ENCODE assay signal across 12 cellular contexts in the genomic region with DNA sequence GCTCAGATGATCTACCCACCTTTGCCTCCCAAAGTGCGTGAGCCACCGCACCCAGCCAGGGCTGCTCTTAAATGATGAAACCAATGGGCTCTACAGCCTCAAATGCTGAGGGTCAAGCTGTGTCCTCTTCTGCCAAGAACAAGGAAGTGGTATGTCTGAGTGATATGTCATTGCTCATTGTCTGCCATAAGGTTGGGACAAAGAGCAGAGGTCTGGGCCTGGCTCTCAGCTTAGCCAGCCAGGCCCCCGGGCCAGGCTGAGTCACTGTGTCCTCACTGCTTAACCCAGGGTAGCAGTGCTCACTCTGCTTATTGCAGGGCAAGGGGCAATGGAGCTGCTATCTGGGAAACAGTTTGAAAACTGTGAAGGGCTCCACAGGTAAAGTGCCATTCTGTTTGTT. TPM values are rescaled to one million over a fixed set of nuclear protein-coding genes. Genes with fewer than 3 reads are reported as not detected.
DNase-seq lines count a peak whose midpoint lies in the region; ATAC-seq and TF ChIP-seq lines count a peak whose summit lies in the region.
"Had no signal": no experiment of that assay in that cellular context is flagged by ENCODE, and none has a peak within 500 bp of the region (broad histone marks: within the 10 kb centered on the region; RNA-seq: fewer than 3 reads in every experiment).

No MANE protein-coding gene starts in this region.

- POLR2A ChIA-PET in Panc1 (lab: Charles Lee): no interaction called here
- POLR2A ChIA-PET in CD4-positive, alpha-beta T cell (lab: Charles Lee): no interaction called here

- no peaks in the 10 kb centered on the region for H3K36me3 ChIP-seq in Panc1 (ENCODE audit: control insufficient read depth, insufficient read depth, low read length)
- H3K36me3 ChIP-seq in transverse colon: no peaks in the 10 kb centered on the region
- H3K36me3 ChIP-seq in esophagus muscularis mucosa: no peaks in the 10 kb centered on the region
- H3K36me3 ChIP-seq: SJCRH30 had no signal

- CTCF ChIA-PET in Panc1 (lab: Charles Lee): no interaction called here
- CTCF ChIA-PET in CD4-positive, alpha-beta T cell (lab: Charles Lee): no interaction called here

- H3K4me3 Mint-ChIP-seq in CD4-positive, alpha-beta T cell: no peak overlapping the region

- H3K27ac Mint-ChIP-seq in CD4-positive, alpha-beta T cell: no peak overlapping the region

- H3K27ac ChIP-seq in Panc1 (ENCODE audit: low read length): peak overlapping the region; percentile 99
- peak overlapping the region; percentile 100 for H3K27ac ChIP-seq in foreskin keratinocyte
- peak overlapping the region in 3 of 4 donors; percentile 23 to 75 (median 56) for H3K27ac ChIP-seq in transverse colon
- H3K27ac ChIP-seq in CD4-positive, alpha-beta T cell (ENCODE audit: low read depth, low read length): no peak overlapping the region
- H3K27ac ChIP-seq in esophagus muscularis mucosa (replicated peaks in 1 of 4): no peak overlapping the region
- H3K27ac ChIP-seq: SJCRH30, skin epidermis had no signal

- no peaks in the 10 kb centered on the region for H3K36me3 Mint-ChIP-seq in CD4-positive, alpha-beta T cell (ENCODE audit: low read depth)

- H3K9me3 ChIP-seq in Panc1 (ENCODE audit: control insufficient read depth, insufficient read depth, low read depth, low read length): no peaks in the 10 kb centered on the region
- no peaks in the 10 kb centered on the region for H3K9me3 ChIP-seq in transverse colon
- no peaks in the 10 kb centered on the region for H3K9me3 ChIP-seq in CD4-positive, alpha-beta T cell (ENCODE audit: control insufficient read depth, low read length)
- no peaks in the 10 kb centered on the region for H3K9me3 ChIP-seq in esophagus muscularis mucosa
- H3K9me3 ChIP-seq: SJCRH30 had no signal

- H3K27me3 ChIP-seq in Panc1 (ENCODE audit: control insufficient read depth, insufficient read depth, low read length) (no peaks in the 10 kb centered on the region), foreskin keratinocyte (no peaks in the 10 kb centered on the region), transverse colon (no peaks in the 10 kb centered on the region), esophagus muscularis mucosa (no peaks in the 10 kb centered on the region)
- H3K27me3 ChIP-seq in CD4-positive, alpha-beta T cell (ENCODE audit: control insufficient read depth, insufficient read depth, low read length): no peaks in the 10 kb centered on the region
- H3K27me3 ChIP-seq: SJCRH30 had no signal

- no peaks in the 10 kb centered on the region for H3K27me3 Mint-ChIP-seq in CD4-positive, alpha-beta T cell

- no peak overlapping the region for H3K4me3 ChIP-seq in Panc1 (ENCODE audit: low read depth in 2 of 2, low read length in 2 of 2)
- H3K4me3 ChIP-seq in transverse colon: no peak overlapping the region
- no peak overlapping the region for H3K4me3 ChIP-seq in esophagus muscularis mucosa
- H3K4me3 ChIP-seq: SJCRH30, skin epidermis had no signal

- WGBS in transverse colon (ENCODE audit: low coverage in 1 of 2), 2 donors: 86% methylated on average over 3 of the region's 3 CpGs; no CpG with 5 or more reads in 1 of the 2 donors
- 83% methylated on average over 2 of the region's 3 CpGs for WGBS in esophagus muscularis mucosa

- TF ChIP-seq CTCF in Panc1 (IDR thresholded peaks at IDR 0.05): no peak
- TF ChIP-seq CTCF in foreskin keratinocyte (conservative IDR thresholded peaks at IDR 0.05): no peak
- TF ChIP-seq CTCF in transverse colon (IDR thresholded peaks at IDR 0.05): no peak
- TF ChIP-seq CTCF in CD4-positive, alpha-beta T cell (IDR thresholded peaks at IDR 0.05): no peak
- TF ChIP-seq CTCF in esophagus muscularis mucosa (IDR thresholded peaks at IDR 0.05): no peak

- H3K4me1 Mint-ChIP-seq in CD4-positive, alpha-beta T cell (ENCODE audit: low read depth): no peaks in the 10 kb centered on the region

- intact Hi-C loops in Panc1 (cut with micrococcal nuclease; ENCODE audit: unreplicated experiment): no loop called here
- intact Hi-C loops in transverse colon (cut with DNase I; ENCODE audit: low total_unique reads): no loop called here
- intact Hi-C loops in CD4-positive, alpha-beta T cell (cut with DNase I, micrococcal nuclease): no loop called here
- intact Hi-C loops in esophagus muscularis mucosa (cut with DNase I): no loop called here

- in situ Hi-C loops in Panc1 (cut with HindIII; ENCODE audit: low pct_unique_long_range_greater_than_20kb, low sequenced_read_pairs): no loop called here
- in situ Hi-C loops in transverse colon (cut with MboI; ENCODE audit: low pct_ligation_motif_present in 1 of 4, low pct_unique_long_range_greater_than_20kb in 1 of 4, low sequenced_read_pairs in 3 of 4): loop anchor here in 1 of 4 donors (10.0 kb wide), 1 partner anchor 63 kb away; no protein-coding TSS in a partner anchor

- peak; percentile 8 for DNase-seq in SKM-1 (lab: John Stamatoyannopoulos, UW; ENCODE audit: unreplicated experiment)
- DNase-seq in SKM-1 treated with dmso at 0.1 percent for 144 hours (lab: John Stamatoyannopoulos, UW; ENCODE audit: unreplicated experiment): no peak
- DNase-seq in Panc1 (ENCODE audit: low read depth, low spot score): no peak
- peak in 1 of 2 donors; percentile 53 for DNase-seq in foreskin keratinocyte
- DNase-seq in transverse colon: peak; percentile 61
- no peak for DNase-seq in CD4-positive, alpha-beta T cell
- no peak for DNase-seq in middle frontal gyrus (ENCODE audit: extremely low spot score, low spot score)
- no peak for DNase-seq in esophagus muscularis mucosa (ENCODE audit: extremely low spot score)
- DNase-seq: 8988T, DMS79, SJCRH30 had no signal

- H3K4me1 ChIP-seq in Panc1 (ENCODE audit: control insufficient read depth, insufficient read depth, low read length) (peaks cover 68% of the 10 kb centered on the region), foreskin keratinocyte (peaks cover 46% of the 10 kb centered on the region), transverse colon (peaks cover 0 to 51% (median 16%) of the 10 kb centered on the region in 4 donors), esophagus muscularis mucosa (no peaks in the 10 kb centered on the region)

- no TSS peak for BruUV-seq in Panc1 (replicated peaks; lab: Mats Ljungman, UMichigan)

- no peaks in the 10 kb centered on the region for H3K9me3 Mint-ChIP-seq in CD4-positive, alpha-beta T cell

- TF ChIP-seq POLR2A in transverse colon (IDR thresholded peaks at IDR 0.05) (peak; percentile 37), esophagus muscularis mucosa (IDR thresholded peaks at IDR 0.05; ENCODE audit: low read depth) (no peak)

- TF ChIP-seq EP300 in transverse colon (IDR thresholded peaks at IDR 0.05; ENCODE audit: low read depth) (no peak), esophagus muscularis mucosa (IDR thresholded peaks at IDR 0.05) (no peak)

- ATAC-seq in Panc1: peak; percentile 72
- peak; percentile 32 for ATAC-seq in foreskin keratinocyte
- no peak for ATAC-seq in CD4-positive, alpha-beta T cell (ENCODE audit: poor library complexity)

RNA-seq across cellular contexts. Expression of gene ETS2, which starts 8.3 kb away (rescaled TPM):
- total RNA-seq in Panc1 (2021; ENCODE audit: unreplicated experiment) (132 TPM), foreskin keratinocyte (46.4 and 61.5 TPM in 2 replicates), transverse colon (100 to 1,000 TPM in 3 of 4 donors, 10 to 100 TPM in 1; 55.1 to 174 (median 127) TPM), esophagus muscularis mucosa (100 to 1,000 TPM in 1 of 4 donors, 10 to 100 TPM in 3; 31.1 to 175 (median 63.8) TPM)
- polyA plus RNA-seq in Panc1 (2012; ENCODE audit: insufficient read length): 62.0 TPM
- polyA plus RNA-seq in foreskin keratinocyte: 21.4 and 32.5 TPM in 2 replicates
- 10 to 100 TPM; 11.4 to 13.9 TPM for total RNA-seq in CD4-positive, alpha-beta T cell

Comparison
In these comparisons a context has a peak if more than half of its experiments do, and no peak if none do; other contexts are left out.
1. DNase-seq: peak in SKM-1 (single experiment) and transverse colon (single experiment); none in SKM-1 treated with dmso at 0.1 percent for 144 hours (single experiment), Panc1 (single experiment), CD4-positive, alpha-beta T cell (0 of 10), middle frontal gyrus (single experiment) and esophagus muscularis mucosa (single experiment).
2. H3K27ac ChIP-seq: peak in Panc1 (single experiment), foreskin keratinocyte (single experiment) and transverse colon (3 of 4); none in CD4-positive, alpha-beta T cell (single experiment) and esophagus muscularis mucosa (0 of 4).